Comparison of ENCODE assay signal across 1 cellular context in genomic region chr7:45081670-45081974, GRCh38.
TF ChIP-seq lines count a peak whose summit lies in the region.

No MANE protein-coding gene starts in this region.

TF ChIP-seq in HepG2, 621 proteins besides CTCF, POLR2A, EP300 and RAD21 (continued from another document):
- TF ChIP-seq ZBTB39 (CRISPR knock-in tag; IDR thresholded peaks at IDR 0.05), result no peak
- no peak for TF ChIP-seq TCF7L2 (IDR thresholded peaks at IDR 0.05; ENCODE audit: low read depth, low read length)
- no peak for TF ChIP-seq DNMT1 (CRISPR knock-in tag; IDR thresholded peaks at IDR 0.05)
- no peak for TF ChIP-seq THAP7 (CRISPR knock-in tag; IDR thresholded peaks at IDR 0.05)
TF ChIP-seq in HepG2: peak in this region for 0.
